ENCODE assay signal across 19 cellular contexts in the genomic region with DNA sequence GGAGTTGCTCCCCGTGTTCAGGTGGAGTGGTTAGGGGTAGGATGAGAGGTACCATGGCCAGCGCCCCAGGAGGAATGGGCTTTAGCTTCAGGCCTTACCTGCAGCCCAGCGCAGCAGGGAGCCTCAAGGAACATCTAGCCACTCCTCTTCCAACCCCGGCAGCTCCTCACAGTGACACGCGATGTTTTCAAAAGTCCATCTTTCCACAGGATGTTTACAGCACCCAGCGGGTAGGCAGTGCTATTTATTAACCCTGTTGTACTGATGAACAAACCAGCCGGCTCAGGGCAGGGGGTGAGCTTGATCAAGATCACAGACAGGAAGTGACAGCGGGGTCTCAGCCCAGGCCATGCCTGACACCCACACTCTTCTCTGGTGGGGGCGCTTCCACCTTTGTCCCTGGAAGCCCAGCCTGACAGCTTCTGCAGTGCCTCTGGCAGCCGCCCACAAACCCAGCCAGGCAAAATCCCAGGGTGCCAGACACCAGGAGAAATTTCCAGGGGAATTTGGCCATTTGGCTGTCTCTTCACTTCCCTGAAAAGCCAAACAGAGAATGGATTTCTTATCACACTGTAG. TPM values are rescaled to one million over a fixed set of nuclear protein-coding genes. Genes with fewer than 3 reads are reported as not detected.
DNase-seq lines count a peak whose midpoint lies in the region; ATAC-seq, FAIRE-seq and TF ChIP-seq lines count a peak whose summit lies in the region.
"Had no signal": no experiment of that assay in that cellular context is flagged by ENCODE, and none has a peak within 500 bp of the region (broad histone marks: within the 10 kb centered on the region; RNA-seq: fewer than 3 reads in every experiment).

No MANE protein-coding gene starts in this region.

- intact Hi-C loops in GM12878 (cut with micrococcal nuclease; ENCODE audit: unreplicated experiment), result no loop called here
- intact Hi-C loops in HepG2 (cut with micrococcal nuclease; ENCODE audit: unreplicated experiment), result no loop called here
- intact Hi-C loops in naive thymus-derived CD4-positive, alpha-beta T cell (cut with micrococcal nuclease), result no loop called here

- 49% methylated on average over 10 of the region's 11 CpGs for WGBS in GM12878 (ENCODE audit: insufficient coverage, insufficient replicate concordance, low lambda C conversion rate, missing lambda C conversion rate)
- 6% methylated on average over 10 of the region's 11 CpGs for WGBS in HepG2 (ENCODE audit: low lambda C conversion rate)

- ATAC-seq in GM12878 (peak; percentile 25; the same call in 1 of the 3 replicates), HepG2 (peak; percentile 40)
- no peak for ATAC-seq in naive thymus-derived CD4-positive, alpha-beta T cell
- ATAC-seq in activated naive CD4-positive, alpha-beta T cell treated with anti-CD3 and anti-CD28 coated beads, Interleukin-2, amount 50 U/mL, for 72 hours, result no peak
- ATAC-seq: HCT116, Right ventricle myocardium inferior, T-cell had no signal

- H3K27me3 Mint-ChIP-seq in naive thymus-derived CD4-positive, alpha-beta T cell, result peaks cover 0 to 7% (median 0%) of the 10 kb centered on the region in 5 donors

- H3K9me3 Mint-ChIP-seq in naive thymus-derived CD4-positive, alpha-beta T cell, result peaks cover 0 to 4% (median 0%) of the 10 kb centered on the region in 11 donors
- no peaks in the 10 kb centered on the region for H3K9me3 Mint-ChIP-seq in activated naive CD4-positive, alpha-beta T cell treated with anti-CD3 and anti-CD28 coated beads, Interleukin-2, amount 50 U/mL, for 72 hours
- H3K9me3 Mint-ChIP-seq: T-cell had no signal

- H3K4me2 ChIP-seq in GM12878 (ENCODE audit: control insufficient read depth, insufficient read depth), result no peak overlapping the region
- peak overlapping the region; percentile 54 for H3K4me2 ChIP-seq in HepG2 (ENCODE audit: low read depth, low read length)

- no peaks in the 10 kb centered on the region for H3K9me3 ChIP-seq in GM12878 (replicated peaks; ENCODE audit: control insufficient read depth, insufficient read depth, low read length)
- no peaks in the 10 kb centered on the region for H3K9me3 ChIP-seq in HepG2 (ENCODE audit: low read length)
- H3K9me3 ChIP-seq in naive thymus-derived CD4-positive, alpha-beta T cell (ENCODE audit: control insufficient read depth in 2 of 3, low read length in 3 of 3), result no peaks in the 10 kb centered on the region

- no peak for TF ChIP-seq EP300 in GM12878 (IDR thresholded peaks at IDR 0.05; ENCODE audit: borderline replicate concordance in 1 of 2, control insufficient read depth in 1 of 2, low read depth in 2 of 2, low read length in 2 of 2)
- TF ChIP-seq EP300 in HepG2 (IDR thresholded peaks at IDR 0.05; ENCODE audit: low read depth in 2 of 2, low read length in 2 of 2), result no peak
- no peak for TF ChIP-seq EP300 in HepG2 (CRISPR knock-in tag; IDR thresholded peaks at IDR 0.05; ENCODE audit: borderline replicate concordance)

- H2AFZ ChIP-seq in GM12878 (ENCODE audit: control insufficient read depth, low read depth, low read length) (no peak overlapping the region), HepG2 (ENCODE audit: low read length) (no peak overlapping the region)

- H3K4me3 ChIP-seq in GM12878, result no peak overlapping the region
- H3K4me3 ChIP-seq in HepG2 (replicated peaks in 1 of 3; ENCODE audit: insufficient read depth in 1 of 3, low read depth in 2 of 3, low read length in 3 of 3), result peak overlapping the region in 2 of 3 experiments; percentile 20 to 47; a peak in 2 of 6 replicates
- H3K4me3 ChIP-seq in naive thymus-derived CD4-positive, alpha-beta T cell (ENCODE audit: low read length), result no peak overlapping the region

- peaks cover 0 to 1% of the 10 kb centered on the region in 2 experiments; a peak in 1 of 4 replicates for H3K27me3 ChIP-seq in GM12878 (replicated peaks in 1 of 2; ENCODE audit: control insufficient read depth in 2 of 2, insufficient read depth in 2 of 2, low read length in 1 of 2)
- peaks cover 5 to 34% of the 10 kb centered on the region in 2 experiments; a peak in 4 of 5 replicates for H3K27me3 ChIP-seq in HepG2 (ENCODE audit: control insufficient read depth in 1 of 2, insufficient read depth in 2 of 2, low read length in 2 of 2)
- no peaks in the 10 kb centered on the region for H3K27me3 ChIP-seq in naive thymus-derived CD4-positive, alpha-beta T cell (ENCODE audit: control insufficient read depth in 2 of 2, insufficient read depth in 2 of 2, low read length in 2 of 2)

- CTCF ChIA-PET in GM12878 (lab: Yijun Ruan, JAX), result no interaction called here
- CTCF ChIA-PET in HepG2 (lab: Yijun Ruan, JAX; ENCODE audit: low intra/inter-chr PET ratio, low total read pairs), result no interaction called here
- CTCF ChIA-PET in naive thymus-derived CD4-positive, alpha-beta T cell (lab: Charles Lee), result no interaction called here

- H3K4me3 Mint-ChIP-seq in naive thymus-derived CD4-positive, alpha-beta T cell, result no peak overlapping the region
- H3K4me3 Mint-ChIP-seq: T-cell had no signal

- peak; percentile 15 for DNase-seq in ACHN
- DNase-seq in H4 (ENCODE audit: low spot score), result peak; percentile 20
- DNase-seq in GM12878 (ENCODE audit: low read depth, low spot score), result no peak
- DNase-seq in HepG2 (ENCODE audit: low spot score), result peak; percentile 30
- DNase-seq in stimulated activated CD4-positive, alpha-beta T cell treated with anti-CD3 and anti-CD28 coated beads, Interleukin-2, amount 100 ng/mL, for 48 hours, result no peak
- DNase-seq in naive thymus-derived CD4-positive, alpha-beta T cell, result no peak
- DNase-seq in activated naive CD4-positive, alpha-beta T cell treated with anti-CD3 and anti-CD28 coated beads, Interleukin-2, amount 50 U/mL, for 72 hours (ENCODE audit: low spot score in 2 of 2), result no peak
- no peak for DNase-seq in dermis blood vessel endothelial cell
- DNase-seq: activated naive CD4-positive, alpha-beta T cell treated with anti-CD3 and anti-CD28 coated beads, Interleukin-2, amount 50 U/mL, for 16 hours; foreskin fibroblast; GDM1; hypothalamus; Karpas-422; NCI-H1092; stimulated activated CD4-positive, alpha-beta T cell treated with anti-CD3 and anti-CD28 coated beads, Interleukin-2, amount 100 ng/mL, for 24 hours; T-cell had no signal

- in situ Hi-C loops in ACHN (cut with HindIII; ENCODE audit: low pct_ligation_motif_present, low pct_unique_long_range_greater_than_20kb, low sequenced_read_pairs), result no loop called here
- in situ Hi-C loops in GM12878 (cut with MboI), result no loop called here
- in situ Hi-C loops in HepG2 (cut with HindIII; ENCODE audit: extremely low pct_ligation_motif_present, low pct_unique_long_range_greater_than_20kb), result no loop called here

- TF ChIP-seq RAD21 in GM12878 (IDR thresholded peaks at IDR 0.05; ENCODE audit: insufficient read depth, low read depth, low read length), result no peak
- TF ChIP-seq RAD21 in HepG2 (CRISPR knock-in tag; IDR thresholded peaks at IDR 0.05), result no peak

- BruUV-seq in GM12878 (replicated peaks; lab: Mats Ljungman, UMichigan) (no TSS peak), HepG2 (replicated peaks; lab: Mats Ljungman, UMichigan) (no TSS peak)

- H3K4me1 Mint-ChIP-seq in naive thymus-derived CD4-positive, alpha-beta T cell, result no peaks in the 10 kb centered on the region
- H3K4me1 Mint-ChIP-seq: T-cell had no signal

- H3K9ac ChIP-seq in GM12878 (ENCODE audit: control insufficient read depth, insufficient read depth, low read length), result no peak overlapping the region
- no peak overlapping the region for H3K9ac ChIP-seq in HepG2 (ENCODE audit: insufficient read depth, low read depth, low read length)

- no peaks in the 10 kb centered on the region for H3K4me1 ChIP-seq in GM12878 (ENCODE audit: control insufficient read depth, insufficient read depth, low read length)
- H3K4me1 ChIP-seq in HepG2 (ENCODE audit: insufficient read depth, low read length), result peaks cover 49% of the 10 kb centered on the region
- no peaks in the 10 kb centered on the region for H3K4me1 ChIP-seq in naive thymus-derived CD4-positive, alpha-beta T cell (ENCODE audit: control insufficient read depth in 2 of 2, insufficient read depth in 2 of 2, low read length in 2 of 2)

- H3K79me2 ChIP-seq in GM12878 (ENCODE audit: control insufficient read depth, insufficient read depth, low read length), result no peaks in the 10 kb centered on the region
- H3K79me2 ChIP-seq in HepG2 (ENCODE audit: insufficient read depth, low read length), result no peaks in the 10 kb centered on the region

- no peak overlapping the region for H3K27ac ChIP-seq in GM12878 (ENCODE audit: control insufficient read depth, insufficient read depth)
- no peak overlapping the region for H3K27ac ChIP-seq in HepG2 (ENCODE audit: extremely low read length, insufficient read depth, low read length)
- H3K27ac ChIP-seq in naive thymus-derived CD4-positive, alpha-beta T cell (ENCODE audit: low read depth, low read length), result no peak overlapping the region

- H3K36me3 ChIP-seq in GM12878 (ENCODE audit: control insufficient read depth in 2 of 2, insufficient read depth in 2 of 2, low read length in 1 of 2), result no peaks in the 10 kb centered on the region
- H3K36me3 ChIP-seq in HepG2 (replicated peaks in 1 of 2; ENCODE audit: control insufficient read depth in 1 of 2, insufficient read depth in 2 of 2, low read length in 2 of 2), result no peaks in the 10 kb centered on the region
- H3K36me3 ChIP-seq in naive thymus-derived CD4-positive, alpha-beta T cell (ENCODE audit: control insufficient read depth in 2 of 3, insufficient read depth in 3 of 3, low read length in 3 of 3), result no peaks in the 10 kb centered on the region

- POLR2A ChIA-PET in GM12878 (lab: Charles Lee) (no interaction called here), HepG2 (lab: Yijun Ruan, JAX) (no interaction called here)
- POLR2A ChIA-PET in naive thymus-derived CD4-positive, alpha-beta T cell (lab: Charles Lee), result no interaction called here

- RAD21 ChIA-PET in GM12878 (lab: Charles Lee; ENCODE audit: unreplicated experiment), result no interaction called here

- SMC1A ChIA-PET in GM12878 (lab: Charles Lee; ENCODE audit: uncharacterized antibody, unreplicated experiment), result interaction anchor here (0.7 to 1.8 kb wide), 3 partner anchors 14 to 24 kb away, joined by 3 to 4 read pairs (median 3); no protein-coding TSS in a partner anchor

- no peak for TF ChIP-seq POLR2A in GM12878 (IDR thresholded peaks at IDR 0.05; ENCODE audit: low read depth, low read length)
- no peak for TF ChIP-seq POLR2A in HepG2 (IDR thresholded peaks at IDR 0.05; ENCODE audit: insufficient read depth in 1 of 2, low read depth in 2 of 2, low read length in 2 of 2)

- no peaks in the 10 kb centered on the region for H3K36me3 Mint-ChIP-seq in naive thymus-derived CD4-positive, alpha-beta T cell
- no peaks in the 10 kb centered on the region for H3K36me3 Mint-ChIP-seq in activated naive CD4-positive, alpha-beta T cell treated with anti-CD3 and anti-CD28 coated beads, Interleukin-2, amount 50 U/mL, for 72 hours
- H3K36me3 Mint-ChIP-seq: T-cell had no signal

- H3K27ac Mint-ChIP-seq in naive thymus-derived CD4-positive, alpha-beta T cell, result no peak overlapping the region
- H3K27ac Mint-ChIP-seq in activated naive CD4-positive, alpha-beta T cell treated with anti-CD3 and anti-CD28 coated beads, Interleukin-2, amount 50 U/mL, for 72 hours, result no peak overlapping the region
- H3K27ac Mint-ChIP-seq: T-cell had no signal

- FAIRE-seq in GM12878 (lab: Jason Lieb, UNC) (no peak), HepG2 (lab: Jason Lieb, UNC) (no peak)

- TF ChIP-seq CTCF in GM12878 (IDR thresholded peaks at IDR 0.05 in 2 of 3, conservative IDR thresholded peaks at IDR 0.05 in 1 of 3; ENCODE audit: control insufficient read depth in 2 of 3, extremely low read depth in 1 of 3, insufficient read depth in 1 of 3, low read depth in 3 of 3, low read length in 3 of 3) (no peak), HepG2 (CRISPR knock-in tag; IDR thresholded peaks at IDR 0.05) (no peak)

- H4K20me1 ChIP-seq in GM12878 (ENCODE audit: control insufficient read depth, insufficient read depth) (no peaks in the 10 kb centered on the region), HepG2 (ENCODE audit: insufficient read depth, low read length) (no peaks in the 10 kb centered on the region)

RNA-seq across cellular contexts. Expression of a gene that starts 18.4 kb away (rescaled TPM):
- total RNA-seq in H4 (2014; rRNA removed; shearing (Covaris generic)), result not detected in 2 replicates
- total RNA-seq in GM12878 (2013; cell fraction: nucleolus; rRNA removed), result not detected in 2 replicates
- not detected in 2 replicates for total RNA-seq in GM12878 (2014; rRNA removed)
- total RNA-seq in GM12878 (2014; rRNA removed; fragmentation: Illumina TruSeq; extraction: Trizol), result not detected in 2 replicates
- total RNA-seq in GM12878 (2021), result not detected in 2 replicates
- polyA plus RNA-seq in GM12878 (2011; ENCODE audit: low read depth), result not detected
- polyA plus RNA-seq in GM12878 (2011; rRNA removed), result not detected in 2 replicates
- not detected in 2 replicates for polyA plus RNA-seq in GM12878 (2011; cell fraction: cytosol; rRNA removed)
- polyA plus RNA-seq in GM12878 (2011; cell fraction: nucleus; rRNA removed), result not detected in 2 replicates
- polyA plus RNA-seq in GM12878 (2012), result not detected in 2 replicates
- polyA plus RNA-seq in GM12878 (2014; fragmentation: Illumina TruSeq; extraction: Trizol), result not detected in 2 replicates
- not detected for polyA plus RNA-seq in GM12878 (2014; fragmentation: Nextera tagmentation; extraction: Ambion mirVana)
- not detected in 2 replicates for polyA plus RNA-seq in GM12878 (2014; rRNA removed)
- not detected for polyA plus RNA-seq in GM12878 (2016; fragmentation: Nextera tagmentation; extraction: Ambion mirVana)
- polyA minus RNA-seq in GM12878 (2011; rRNA and poly(A)+ RNA removed), result not detected in 2 replicates
- polyA minus RNA-seq in GM12878 (2011; cell fraction: cytosol; rRNA and poly(A)+ RNA removed), result not detected in 2 replicates
- not detected in 2 replicates for polyA minus RNA-seq in GM12878 (2011; cell fraction: nucleus; rRNA and poly(A)+ RNA removed)
- total RNA-seq in HepG2 (2016; rRNA removed; fragmentation: Illumina TruSeq; extraction: Trizol), result not detected in 2 replicates
- not detected in 2 replicates for total RNA-seq in HepG2 (2016; cell fraction: cytosol; rRNA removed; fragmentation: Illumina TruSeq; extraction: Trizol; ENCODE audit: low read depth)
- not detected in 2 replicates for total RNA-seq in HepG2 (2016; cell fraction: insoluble cytoplasmic fraction; rRNA removed; fragmentation: Illumina TruSeq; extraction: Trizol)
- not detected in 2 replicates for total RNA-seq in HepG2 (2016; cell fraction: membrane; rRNA removed; fragmentation: Illumina TruSeq; extraction: Trizol)
- not detected in 2 replicates for total RNA-seq in HepG2 (2016; cell fraction: nucleus; rRNA removed; fragmentation: Illumina TruSeq; extraction: Trizol)
- polyA plus RNA-seq in HepG2 (2011; rRNA removed), result not detected in 2 replicates
- not detected in 2 replicates for polyA plus RNA-seq in HepG2 (2011; cell fraction: cytosol; rRNA removed)
- polyA plus RNA-seq in HepG2 (2011; cell fraction: nucleus; rRNA removed), result not detected in 2 replicates
- polyA plus RNA-seq in HepG2 (2012), result not detected in 2 replicates
- not detected in 2 replicates for polyA plus RNA-seq in HepG2 (2016; cell fraction: cytosol; fragmentation: Illumina TruSeq; extraction: Trizol; ENCODE audit: low read depth)
- polyA plus RNA-seq in HepG2 (2016; cell fraction: insoluble cytoplasmic fraction; fragmentation: Illumina TruSeq; extraction: Trizol; ENCODE audit: low read depth), result not detected in 2 replicates
- not detected in 2 replicates for polyA plus RNA-seq in HepG2 (2016; cell fraction: membrane; fragmentation: Illumina TruSeq; extraction: Trizol; ENCODE audit: low read depth)
- not detected in 2 replicates for polyA plus RNA-seq in HepG2 (2016; cell fraction: nucleus; fragmentation: Illumina TruSeq; extraction: Trizol; ENCODE audit: insufficient read depth, low read depth)
- polyA minus RNA-seq in HepG2 (2011; rRNA and poly(A)+ RNA removed; ENCODE audit: low replicate concordance), result not detected in 2 replicates
- polyA minus RNA-seq in HepG2 (2011; cell fraction: cytosol; rRNA and poly(A)+ RNA removed), result not detected in 2 replicates
- polyA minus RNA-seq in HepG2 (2011; cell fraction: nucleus; rRNA and poly(A)+ RNA removed), result not detected in 2 replicates
- not detected for total RNA-seq in naive thymus-derived CD4-positive, alpha-beta T cell
- not detected for polyA plus RNA-seq in naive thymus-derived CD4-positive, alpha-beta T cell
- total RNA-seq in activated naive CD4-positive, alpha-beta T cell treated with anti-CD3 and anti-CD28 coated beads, Interleukin-2, amount 50 U/mL, for 72 hours, result not detected
- not detected in 2 replicates for total RNA-seq in dermis blood vessel endothelial cell
- total RNA-seq: osteocyte, Right ventricle myocardium inferior, T-cell had no signal

RNA-seq across cellular contexts. Expression of a gene that starts 42.6 kb away (rescaled TPM):
- total RNA-seq in H4 (2014; rRNA removed; shearing (Covaris generic)), result not detected in 2 replicates
- total RNA-seq in GM12878 (2013; cell fraction: nucleolus; rRNA removed), result 39.3 and 39.9 TPM in 2 replicates
- total RNA-seq in GM12878 (2014; rRNA removed) (0.11 and 0.17 TPM in 2 replicates), GM12878 (2014; rRNA removed; fragmentation: Illumina TruSeq; extraction: Trizol) (0.09 and 0.23 TPM in 2 replicates), GM12878 (2021) (1.1 TPM in 2 replicates), HepG2 (2016; rRNA removed; fragmentation: Illumina TruSeq; extraction: Trizol) (68.0 and 70.0 TPM in 2 replicates), dermis blood vessel endothelial cell (4.9 and 14.1 TPM in 2 replicates)
- polyA plus RNA-seq in GM12878 (2011; ENCODE audit: low read depth), result 0.77 TPM
- polyA plus RNA-seq in GM12878 (2011; rRNA removed) (0.42 and 1.2 TPM in 2 replicates), GM12878 (2014; fragmentation: Illumina TruSeq; extraction: Trizol) (0.28 and 0.87 TPM in 2 replicates), GM12878 (2014; fragmentation: Nextera tagmentation; extraction: Ambion mirVana) (under 1 TPM in 1 of 2 experiments, not detected in 1; 0.07 TPM), GM12878 (2014; rRNA removed) (0.56 and 1.4 TPM in 2 replicates), GM12878 (2016; fragmentation: Nextera tagmentation; extraction: Ambion mirVana) (not detected), HepG2 (2011; rRNA removed) (124 and 141 TPM in 2 replicates)
- 0.70 and 0.79 TPM in 2 replicates for polyA plus RNA-seq in GM12878 (2011; cell fraction: cytosol; rRNA removed)
- 2.4 and 3.8 TPM in 2 replicates for polyA plus RNA-seq in GM12878 (2011; cell fraction: nucleus; rRNA removed)
- polyA plus RNA-seq in GM12878 (2012), result 1.1 and 1.6 TPM in 2 replicates
- 0.88 and 0.98 TPM in 2 replicates for polyA minus RNA-seq in GM12878 (2011; rRNA and poly(A)+ RNA removed)
- polyA minus RNA-seq in GM12878 (2011; cell fraction: cytosol; rRNA and poly(A)+ RNA removed), result 0.52 and 1.6 TPM in 2 replicates
- polyA minus RNA-seq in GM12878 (2011; cell fraction: nucleus; rRNA and poly(A)+ RNA removed), result 0.24 and 1.1 TPM in 2 replicates
- total RNA-seq in HepG2 (2016; cell fraction: cytosol; rRNA removed; fragmentation: Illumina TruSeq; extraction: Trizol; ENCODE audit: low read depth), result 21.0 and 21.9 TPM in 2 replicates
- 67.8 and 73.3 TPM in 2 replicates for total RNA-seq in HepG2 (2016; cell fraction: insoluble cytoplasmic fraction; rRNA removed; fragmentation: Illumina TruSeq; extraction: Trizol)
- 42.7 and 50.7 TPM in 2 replicates for total RNA-seq in HepG2 (2016; cell fraction: membrane; rRNA removed; fragmentation: Illumina TruSeq; extraction: Trizol)
- 51.2 and 64.7 TPM in 2 replicates for total RNA-seq in HepG2 (2016; cell fraction: nucleus; rRNA removed; fragmentation: Illumina TruSeq; extraction: Trizol)
- polyA plus RNA-seq in HepG2 (2011; cell fraction: cytosol; rRNA removed), result 66.2 and 82.5 TPM in 2 replicates
- polyA plus RNA-seq in HepG2 (2011; cell fraction: nucleus; rRNA removed), result 477 and 514 TPM in 2 replicates
- 189 and 204 TPM in 2 replicates for polyA plus RNA-seq in HepG2 (2012)
- 14.6 and 16.8 TPM in 2 replicates for polyA plus RNA-seq in HepG2 (2016; cell fraction: cytosol; fragmentation: Illumina TruSeq; extraction: Trizol; ENCODE audit: low read depth)
- polyA plus RNA-seq in HepG2 (2016; cell fraction: insoluble cytoplasmic fraction; fragmentation: Illumina TruSeq; extraction: Trizol; ENCODE audit: low read depth), result 53.0 and 54.7 TPM in 2 replicates
- 27.1 and 29.9 TPM in 2 replicates for polyA plus RNA-seq in HepG2 (2016; cell fraction: membrane; fragmentation: Illumina TruSeq; extraction: Trizol; ENCODE audit: low read depth)
- polyA plus RNA-seq in HepG2 (2016; cell fraction: nucleus; fragmentation: Illumina TruSeq; extraction: Trizol; ENCODE audit: insufficient read depth, low read depth), result 145 and 160 TPM in 2 replicates
- polyA minus RNA-seq in HepG2 (2011; rRNA and poly(A)+ RNA removed; ENCODE audit: low replicate concordance), result 4.6 and 63.9 TPM in 2 replicates
- polyA minus RNA-seq in HepG2 (2011; cell fraction: cytosol; rRNA and poly(A)+ RNA removed), result 23.6 and 25.7 TPM in 2 replicates
- polyA minus RNA-seq in HepG2 (2011; cell fraction: nucleus; rRNA and poly(A)+ RNA removed), result 126 and 135 TPM in 2 replicates
- total RNA-seq in naive thymus-derived CD4-positive, alpha-beta T cell, result not detected
- not detected for polyA plus RNA-seq in naive thymus-derived CD4-positive, alpha-beta T cell
- total RNA-seq in activated naive CD4-positive, alpha-beta T cell treated with anti-CD3 and anti-CD28 coated beads, Interleukin-2, amount 50 U/mL, for 72 hours, result under 1 TPM in 1 of 2 donors, not detected in 1; 0.88 TPM

Comparison
In these comparisons a context has a peak if more than half of its experiments do, and no peak if none do; other contexts are left out.
1. DNase-seq: peak in ACHN (single experiment), H4 (single experiment) and HepG2 (single experiment); none in GM12878 (single experiment), stimulated activated CD4-positive, alpha-beta T cell treated with anti-CD3 and anti-CD28 coated beads, Interleukin-2, amount 100 ng/mL, for 48 hours (0 of 2), naive thymus-derived CD4-positive, alpha-beta T cell (0 of 9), activated naive CD4-positive, alpha-beta T cell treated with anti-CD3 and anti-CD28 coated beads, Interleukin-2, amount 50 U/mL, for 72 hours (0 of 2) and dermis blood vessel endothelial cell (single experiment).
2. ATAC-seq: peak in GM12878 (single experiment) and HepG2 (single experiment); none in naive thymus-derived CD4-positive, alpha-beta T cell (single experiment) and activated naive CD4-positive, alpha-beta T cell treated with anti-CD3 and anti-CD28 coated beads, Interleukin-2, amount 50 U/mL, for 72 hours (0 of 2).
3. H3K4me3 ChIP-seq: peak in HepG2 (2 of 3); none in GM12878 (single experiment) and naive thymus-derived CD4-positive, alpha-beta T cell (single experiment).